ENCODE assay signal across 1 cellular context in the genomic region with DNA sequence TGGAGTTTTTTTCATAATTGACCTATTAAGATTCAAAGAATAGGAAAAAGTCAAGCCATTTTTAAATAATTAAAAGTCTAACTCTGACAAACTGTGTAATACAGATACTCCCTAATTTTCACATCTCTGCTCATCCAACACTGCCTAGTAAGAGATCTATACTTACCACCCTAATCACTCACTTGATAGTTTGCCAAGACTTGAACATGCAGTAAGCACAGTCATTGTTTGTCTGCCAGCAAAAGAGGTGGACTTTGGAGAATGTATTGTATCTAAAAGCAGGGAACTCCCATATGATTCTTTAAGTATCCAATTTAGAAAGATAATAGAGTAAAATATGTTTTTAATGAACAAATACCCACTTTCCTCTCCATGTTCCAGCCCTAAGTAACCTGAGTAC.
TF ChIP-seq lines count a peak whose summit lies in the region.

No MANE protein-coding gene starts in this region.

TF ChIP-seq in SK-N-SH treated with all-trans-retinoic acid at 6 μM for 48 hours, 23 proteins besides CTCF, POLR2A, EP300 and RAD21 (continued from another document):
- TF ChIP-seq CSRNP3 (CRISPR knock-in tag; IDR thresholded peaks at IDR 0.05): no peak
- TF ChIP-seq CREB5 (CRISPR knock-in tag; IDR thresholded peaks at IDR 0.05; ENCODE audit: low read depth): no peak
- no peak for TF ChIP-seq ISL1 (CRISPR knock-in tag; IDR thresholded peaks at IDR 0.05)
- no peak for TF ChIP-seq PPARA (CRISPR knock-in tag; IDR thresholded peaks at IDR 0.05; ENCODE audit: borderline replicate concordance)
- TF ChIP-seq, protein P1, sequence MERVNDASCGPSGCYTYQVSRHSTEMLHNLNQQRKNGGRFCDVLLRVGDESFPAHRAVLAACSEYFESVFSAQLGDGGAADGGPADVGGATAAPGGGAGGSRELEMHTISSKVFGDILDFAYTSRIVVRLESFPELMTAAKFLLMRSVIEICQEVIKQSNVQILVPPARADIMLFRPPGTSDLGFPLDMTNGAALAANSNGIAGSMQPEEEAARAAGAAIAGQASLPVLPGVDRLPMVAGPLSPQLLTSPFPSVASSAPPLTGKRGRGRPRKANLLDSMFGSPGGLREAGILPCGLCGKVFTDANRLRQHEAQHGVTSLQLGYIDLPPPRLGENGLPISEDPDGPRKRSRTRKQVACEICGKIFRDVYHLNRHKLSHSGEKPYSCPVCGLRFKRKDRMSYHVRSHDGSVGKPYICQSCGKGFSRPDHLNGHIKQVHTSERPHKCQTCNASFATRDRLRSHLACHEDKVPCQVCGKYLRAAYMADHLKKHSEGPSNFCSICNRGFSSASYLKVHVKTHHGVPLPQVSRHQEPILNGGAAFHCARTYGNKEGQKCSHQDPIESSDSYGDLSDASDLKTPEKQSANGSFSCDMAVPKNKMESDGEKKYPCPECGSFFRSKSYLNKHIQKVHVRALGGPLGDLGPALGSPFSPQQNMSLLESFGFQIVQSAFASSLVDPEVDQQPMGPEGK (CRISPR knock-in tag; IDR thresholded peaks at IDR 0.05; ENCODE audit: borderline replicate concordance): no peak
- TF ChIP-seq POU6F1 (CRISPR knock-in tag; IDR thresholded peaks at IDR 0.05; ENCODE audit: borderline replicate concordance, low read depth): no peak
- TF ChIP-seq, protein P2, sequence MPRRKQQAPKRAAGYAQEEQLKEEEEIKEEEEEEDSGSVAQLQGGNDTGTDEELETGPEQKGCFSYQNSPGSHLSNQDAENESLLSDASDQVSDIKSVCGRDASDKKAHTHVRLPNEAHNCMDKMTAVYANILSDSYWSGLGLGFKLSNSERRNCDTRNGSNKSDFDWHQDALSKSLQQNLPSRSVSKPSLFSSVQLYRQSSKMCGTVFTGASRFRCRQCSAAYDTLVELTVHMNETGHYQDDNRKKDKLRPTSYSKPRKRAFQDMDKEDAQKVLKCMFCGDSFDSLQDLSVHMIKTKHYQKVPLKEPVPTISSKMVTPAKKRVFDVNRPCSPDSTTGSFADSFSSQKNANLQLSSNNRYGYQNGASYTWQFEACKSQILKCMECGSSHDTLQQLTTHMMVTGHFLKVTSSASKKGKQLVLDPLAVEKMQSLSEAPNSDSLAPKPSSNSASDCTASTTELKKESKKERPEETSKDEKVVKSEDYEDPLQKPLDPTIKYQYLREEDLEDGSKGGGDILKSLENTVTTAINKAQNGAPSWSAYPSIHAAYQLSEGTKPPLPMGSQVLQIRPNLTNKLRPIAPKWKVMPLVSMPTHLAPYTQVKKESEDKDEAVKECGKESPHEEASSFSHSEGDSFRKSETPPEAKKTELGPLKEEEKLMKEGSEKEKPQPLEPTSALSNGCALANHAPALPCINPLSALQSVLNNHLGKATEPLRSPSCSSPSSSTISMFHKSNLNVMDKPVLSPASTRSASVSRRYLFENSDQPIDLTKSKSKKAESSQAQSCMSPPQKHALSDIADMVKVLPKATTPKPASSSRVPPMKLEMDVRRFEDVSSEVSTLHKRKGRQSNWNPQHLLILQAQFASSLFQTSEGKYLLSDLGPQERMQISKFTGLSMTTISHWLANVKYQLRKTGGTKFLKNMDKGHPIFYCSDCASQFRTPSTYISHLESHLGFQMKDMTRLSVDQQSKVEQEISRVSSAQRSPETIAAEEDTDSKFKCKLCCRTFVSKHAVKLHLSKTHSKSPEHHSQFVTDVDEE (CRISPR knock-in tag; IDR thresholded peaks at IDR 0.05): no peak
- TF ChIP-seq RARB (CRISPR knock-in tag; IDR thresholded peaks at IDR 0.05): no peak
- no peak for TF ChIP-seq TOX (CRISPR knock-in tag; IDR thresholded peaks at IDR 0.05; ENCODE audit: borderline replicate concordance)
- TF ChIP-seq ZNF8 (CRISPR knock-in tag; IDR thresholded peaks at IDR 0.05): no peak
- no peak for TF ChIP-seq ZNF70 (CRISPR knock-in tag; IDR thresholded peaks at IDR 0.05)
- no peak for TF ChIP-seq BACH2 (CRISPR knock-in tag; IDR thresholded peaks at IDR 0.05; ENCODE audit: borderline replicate concordance)
- TF ChIP-seq GLIS3 (CRISPR knock-in tag; IDR thresholded peaks at IDR 0.05): no peak
- TF ChIP-seq CSDC2 (CRISPR knock-in tag; IDR thresholded peaks at IDR 0.05): no peak
